Comparison of ENCODE assay signal across 8 cellular contexts in the genomic region with DNA sequence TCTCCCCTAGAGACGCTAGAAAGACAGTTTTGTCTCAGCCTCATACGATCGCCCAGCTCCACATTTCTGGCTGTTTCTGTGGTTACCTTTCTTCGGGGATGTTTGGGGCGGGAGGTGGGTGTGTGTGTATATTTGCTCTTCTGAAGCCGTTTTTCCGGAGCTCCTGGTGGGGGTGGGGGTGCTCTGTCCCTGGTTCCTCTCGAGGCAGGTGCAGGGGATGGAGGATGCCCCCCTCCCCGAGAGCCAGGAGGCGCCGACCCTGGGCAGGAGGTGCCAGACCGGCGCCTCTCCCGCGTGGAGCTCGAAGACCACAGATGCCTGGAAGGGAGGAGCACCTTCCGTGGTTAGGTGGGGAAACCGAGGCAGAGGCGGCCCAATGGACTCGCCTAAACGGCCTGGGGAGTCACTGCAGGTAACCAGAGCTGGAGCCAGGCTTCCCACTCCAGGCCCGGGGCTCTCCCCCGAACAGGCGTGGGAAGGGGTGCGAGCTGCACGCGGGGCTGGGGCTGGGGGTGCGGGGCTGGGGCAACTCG. TPM values are rescaled to one million over a fixed set of nuclear protein-coding genes. Genes with fewer than 3 reads are reported as not detected.
DNase-seq lines count a peak whose midpoint lies in the region; ATAC-seq lines count a peak whose summit lies in the region.

No MANE protein-coding gene starts in this region.

- ATAC-seq in HG03039 (IDR thresholded peaks at IDR 0.05; ENCODE audit: unreplicated experiment) (no peak), HG02798 (IDR thresholded peaks at IDR 0.05; ENCODE audit: poor library complexity, unreplicated experiment) (no peak)

- peaks cover 12% of the 10 kb centered on the region for H3K4me1 ChIP-seq in iPS-20b (ENCODE audit: insufficient read depth, low read length)

- H3K4me3 ChIP-seq in iPS-20b (ENCODE audit: low read length), result peak overlapping the region; percentile 56; the same call in 1 of the 2 replicates

- H3K9me3 Mint-ChIP-seq in activated CD4-positive, alpha-beta T cell treated with anti-CD3 and anti-CD28 coated beads, Interleukin-2, amount 10 ng/mL, durations not matched to agents 7 days and 5 days, result no peaks in the 10 kb centered on the region
- no peaks in the 10 kb centered on the region for H3K9me3 Mint-ChIP-seq in stimulated activated naive CD8-positive, alpha-beta T cell treated with anti-CD3 and anti-CD28 coated beads, Interleukin-15, Interleukin-2, amounts not matched to agents 100 ng/mL and 50 ng/mL, for 24 hours

- POLR2A ChIA-PET in activated CD4-positive, alpha-beta T cell treated with anti-CD3 and anti-CD28 coated beads, Interleukin-2, amount 10 ng/mL, durations not matched to agents 7 days and 5 days (lab: Charles Lee), result interaction anchor here (0.7 to 1.0 kb wide), 2 partner anchors 28 to 98 kb away, joined by 3 read pairs; no protein-coding TSS in a partner anchor

- no peaks in the 10 kb centered on the region for H3K36me3 ChIP-seq in iPS-20b (ENCODE audit: insufficient read depth, low read depth, low read length)

- H3K27ac Mint-ChIP-seq in activated CD4-positive, alpha-beta T cell treated with anti-CD3 and anti-CD28 coated beads, Interleukin-2, amount 10 ng/mL, durations not matched to agents 7 days and 5 days, result peak overlapping the region; percentile 92
- H3K27ac Mint-ChIP-seq in stimulated activated naive CD8-positive, alpha-beta T cell treated with anti-CD3 and anti-CD28 coated beads, Interleukin-15, Interleukin-2, amounts not matched to agents 100 ng/mL and 50 ng/mL, for 24 hours, result peak overlapping the region; percentile 83

- H3K9me3 ChIP-seq in iPS-20b (ENCODE audit: insufficient read depth, low read depth, low read length), result no peaks in the 10 kb centered on the region

- no peaks in the 10 kb centered on the region for H3K27me3 Mint-ChIP-seq in activated CD4-positive, alpha-beta T cell treated with anti-CD3 and anti-CD28 coated beads, Interleukin-2, amount 10 ng/mL, durations not matched to agents 7 days and 5 days
- H3K27me3 Mint-ChIP-seq in stimulated activated naive CD8-positive, alpha-beta T cell treated with anti-CD3 and anti-CD28 coated beads, Interleukin-15, Interleukin-2, amounts not matched to agents 100 ng/mL and 50 ng/mL, for 24 hours, result no peaks in the 10 kb centered on the region

- H3K27me3 ChIP-seq in iPS-20b (ENCODE audit: insufficient read depth, low read length), result peaks cover 45% of the 10 kb centered on the region

- DNase-seq in activated CD8-positive, alpha-beta memory T cell treated with anti-CD3 and anti-CD28 coated beads for 24 hours, result peak; percentile 66
- no peak for DNase-seq in activated CD8-positive, alpha-beta memory T cell treated with anti-CD3 and anti-CD28 coated beads, Interleukin-2, amount 50 U/mL, for 48 hours
- DNase-seq in activated CD4-positive, alpha-beta T cell treated with anti-CD3 and anti-CD28 coated beads, Interleukin-2, amount 10 ng/mL, durations not matched to agents 7 days and 5 days, result peak; percentile 25
- DNase-seq in HUDEP-2 (lab: John Stamatoyannopoulos, UW; ENCODE audit: unreplicated experiment in 76 of 76), result no peak

- H3K4me3 Mint-ChIP-seq in activated CD4-positive, alpha-beta T cell treated with anti-CD3 and anti-CD28 coated beads, Interleukin-2, amount 10 ng/mL, durations not matched to agents 7 days and 5 days, result peak overlapping the region; percentile 64
- peak overlapping the region; percentile 55 for H3K4me3 Mint-ChIP-seq in stimulated activated naive CD8-positive, alpha-beta T cell treated with anti-CD3 and anti-CD28 coated beads, Interleukin-15, Interleukin-2, amounts not matched to agents 100 ng/mL and 50 ng/mL, for 24 hours

- H3K4me1 Mint-ChIP-seq in activated CD4-positive, alpha-beta T cell treated with anti-CD3 and anti-CD28 coated beads, Interleukin-2, amount 10 ng/mL, durations not matched to agents 7 days and 5 days, result peaks cover 72% of the 10 kb centered on the region
- H3K4me1 Mint-ChIP-seq in stimulated activated naive CD8-positive, alpha-beta T cell treated with anti-CD3 and anti-CD28 coated beads, Interleukin-15, Interleukin-2, amounts not matched to agents 100 ng/mL and 50 ng/mL, for 24 hours (ENCODE audit: low read depth), result peaks cover 80% of the 10 kb centered on the region

- H3K36me3 Mint-ChIP-seq in activated CD4-positive, alpha-beta T cell treated with anti-CD3 and anti-CD28 coated beads, Interleukin-2, amount 10 ng/mL, durations not matched to agents 7 days and 5 days (ENCODE audit: low read depth), result peaks cover 2% of the 10 kb centered on the region
- peaks cover 3% of the 10 kb centered on the region for H3K36me3 Mint-ChIP-seq in stimulated activated naive CD8-positive, alpha-beta T cell treated with anti-CD3 and anti-CD28 coated beads, Interleukin-15, Interleukin-2, amounts not matched to agents 100 ng/mL and 50 ng/mL, for 24 hours (ENCODE audit: low read depth)

- CTCF ChIA-PET in activated CD4-positive, alpha-beta T cell treated with anti-CD3 and anti-CD28 coated beads, Interleukin-2, amount 10 ng/mL, durations not matched to agents 7 days and 5 days (lab: Charles Lee), result interaction anchor here (0.6 to 5.7 kb wide), 13 partner anchors 8 to 1496 kb away, joined by 3 to 31 read pairs (median 4); no protein-coding TSS in a partner anchor

- H3K9ac ChIP-seq in iPS-20b (ENCODE audit: low read depth, low read length), result no peak overlapping the region; the same call in 1 of the 2 replicates

- H3K27ac ChIP-seq in iPS-20b (ENCODE audit: low read length), result no peak overlapping the region

RNA-seq across cellular contexts. Expression of gene HPCAL1, which starts 0.7 kb away (rescaled TPM):
- 10 to 100 TPM; 61.6 to 63.6 TPM for total RNA-seq in activated CD4-positive, alpha-beta T cell treated with anti-CD3 and anti-CD28 coated beads, Interleukin-2, amount 10 ng/mL, durations not matched to agents 7 days and 5 days

Comparison
In these comparisons a context has a peak if more than half of its experiments do, and no peak if none do; other contexts are left out.
1. DNase-seq: peak in activated CD8-positive, alpha-beta memory T cell treated with anti-CD3 and anti-CD28 coated beads for 24 hours (single experiment) and activated CD4-positive, alpha-beta T cell treated with anti-CD3 and anti-CD28 coated beads, Interleukin-2, amount 10 ng/mL, durations not matched to agents 7 days and 5 days (single experiment); none in activated CD8-positive, alpha-beta memory T cell treated with anti-CD3 and anti-CD28 coated beads, Interleukin-2, amount 50 U/mL, for 48 hours (single experiment) and HUDEP-2 (0 of 76).